ENCODE assay signal across 6 cellular contexts in the genomic region with DNA sequence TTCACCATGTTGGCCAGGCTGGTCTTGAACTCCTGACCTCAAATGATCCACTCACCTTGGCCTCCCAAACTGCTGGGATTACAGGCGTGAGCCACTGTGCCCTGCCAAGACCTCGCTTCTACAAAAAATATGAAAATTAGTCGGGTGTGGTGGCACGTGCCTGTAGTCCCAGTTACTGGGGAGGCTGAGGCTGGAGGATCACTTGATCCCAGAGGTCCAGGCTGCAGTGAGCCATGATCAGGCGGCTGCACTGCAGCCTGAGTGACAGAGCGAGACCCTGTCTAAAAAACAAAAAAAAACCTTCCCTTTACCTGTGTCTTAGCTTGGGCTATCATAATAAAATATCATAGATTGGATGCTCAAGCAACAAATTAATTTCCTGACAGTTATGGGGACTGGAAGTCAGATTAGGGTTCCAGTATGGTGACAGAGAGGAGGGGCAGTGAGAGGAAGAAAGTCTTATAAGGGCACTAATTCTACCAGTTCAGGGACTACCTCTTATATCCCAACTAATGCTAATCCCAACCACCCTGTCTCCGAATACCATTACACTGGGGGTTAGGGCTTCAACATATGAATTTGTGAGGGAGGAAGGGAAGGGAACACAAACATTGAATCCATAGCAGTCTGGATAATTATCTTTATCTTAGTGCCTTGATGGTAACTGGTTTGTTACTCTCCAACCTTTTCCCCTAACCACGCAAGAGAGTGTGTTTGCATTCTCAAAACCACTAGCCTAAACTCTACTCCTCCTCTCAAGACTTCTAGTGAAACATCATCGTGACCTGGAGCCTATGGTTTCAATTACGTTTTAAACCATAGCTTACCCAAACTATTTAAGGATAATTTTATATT. TPM values are rescaled to one million over a fixed set of nuclear protein-coding genes. Genes with fewer than 3 reads are reported as not detected.
A peak's percentile ranks its signal among the peaks of the same experiment; 100 is the strongest.
DNase-seq lines count a peak whose midpoint lies in the region; TF ChIP-seq lines count a peak whose summit lies in the region.

No MANE protein-coding gene starts in this region.

- H3K4me1 Mint-ChIP-seq in brain = peaks cover 44% of the 10 kb centered on the region

- no peaks in the 10 kb centered on the region for H3K27me3 ChIP-seq in prostate gland (replicated peaks; ENCODE audit: insufficient read depth)

- peaks cover 2% of the 10 kb centered on the region for H3K4me1 ChIP-seq in prostate gland (replicated peaks)

- TF ChIP-seq CTCF in brain (conservative IDR thresholded peaks at IDR 0.05) (no peak), prostate gland (IDR thresholded peaks at IDR 0.05) (no peak)

- H3K9me3 ChIP-seq in prostate gland = no peaks in the 10 kb centered on the region

- no peaks in the 10 kb centered on the region for H3K36me3 Mint-ChIP-seq in brain

- H3K4me3 Mint-ChIP-seq in brain = peak overlapping the region; percentile 91 to 94 (median 93)

- no peaks in the 10 kb centered on the region for H3K27me3 Mint-ChIP-seq in brain

- TF ChIP-seq POLR2A in prostate gland (IDR thresholded peaks at IDR 0.05) = no peak

- H3K9me3 Mint-ChIP-seq in brain = no peaks in the 10 kb centered on the region

- peak overlapping the region; percentile 92 to 96 (median 94) for H3K27ac Mint-ChIP-seq in brain

- DNase-seq in Jurkat, Clone E6-1 (ENCODE audit: low read depth, low spot score) = no peak
- no peak for DNase-seq in prostate gland (ENCODE audit: low spot score)
- no peak for DNase-seq in stimulated activated CD4-positive, alpha-beta T cell treated with anti-CD3 and anti-CD28 coated beads, Interleukin-12 subunit alpha, Interleukin-12 subunit beta, amount 100 ng/mL, for 4 hours
- no peak for DNase-seq in SHP77 treated with DMSO at 0.1 percent for 48 hours (lab: John Stamatoyannopoulos, UW)
- DNase-seq in AG20443 (ENCODE audit: low spot score) = no peak

- 84% methylated on average over 10 of the region's 10 CpGs for WGBS in prostate gland

- intact Hi-C loops in prostate gland (cut with DNase I) = no loop called here

- H3K27ac ChIP-seq in prostate gland = peak overlapping the region; percentile 79 to 86

- peak overlapping the region; percentile 84 for H3K4me3 ChIP-seq in Jurkat, Clone E6-1 (ENCODE audit: low read length)
- peak overlapping the region in 1 of 2 donors; percentile 74 for H3K4me3 ChIP-seq in prostate gland

- H3K36me3 ChIP-seq in prostate gland = no peaks in the 10 kb centered on the region

RNA-seq across cellular contexts. Expression of gene NAXE, which starts 1.0 kb away (rescaled TPM):
- polyA plus RNA-seq in Jurkat, Clone E6-1 (2012; ENCODE audit: insufficient read depth, insufficient read length) = 170 TPM
- 133 TPM for polyA plus RNA-seq in brain (ENCODE audit: insufficient read depth, low read depth, low replicate concordance)
- total RNA-seq in prostate gland = 100 to 1,000 TPM; 118 to 188 TPM

RNA-seq across cellular contexts. Expression of gene GPATCH4, which starts 10.7 kb away (rescaled TPM):
- polyA plus RNA-seq in Jurkat, Clone E6-1 (2012; ENCODE audit: insufficient read depth, insufficient read length) = 58.7 TPM
- 11.5 TPM for polyA plus RNA-seq in brain (ENCODE audit: insufficient read depth, low read depth, low replicate concordance)
- 10 to 100 TPM; 20.9 to 27.5 TPM for total RNA-seq in prostate gland

RNA-seq across cellular contexts. Expression of gene TTC24, which starts 11.0 kb away (rescaled TPM):
- 9.5 TPM for polyA plus RNA-seq in Jurkat, Clone E6-1 (2012; ENCODE audit: insufficient read depth, insufficient read length)
- polyA plus RNA-seq in brain (ENCODE audit: insufficient read depth, low read depth, low replicate concordance) = not detected
- total RNA-seq in prostate gland = not detected

RNA-seq across cellular contexts. Expression of gene IQGAP3, which starts 18.2 kb away (rescaled TPM):
- polyA plus RNA-seq in Jurkat, Clone E6-1 (2012; ENCODE audit: insufficient read depth, insufficient read length) = 11.2 TPM
- 16.6 TPM for polyA plus RNA-seq in brain (ENCODE audit: insufficient read depth, low read depth, low replicate concordance)
- 1 to 10 TPM; 1.5 to 3.0 TPM for total RNA-seq in prostate gland

RNA-seq across cellular contexts. Expression of gene HAPLN2, which starts 28.7 kb away (rescaled TPM):
- not detected for polyA plus RNA-seq in Jurkat, Clone E6-1 (2012; ENCODE audit: insufficient read depth, insufficient read length)
- 69.6 TPM for polyA plus RNA-seq in brain (ENCODE audit: insufficient read depth, low read depth, low replicate concordance)
- total RNA-seq in prostate gland = 10 to 100 TPM in 1 of 2 donors, 1 to 10 TPM in 1; 6.1 to 10.2 TPM
